17 cellular contexts compared by ENCODE assay signal in the genomic region with DNA sequence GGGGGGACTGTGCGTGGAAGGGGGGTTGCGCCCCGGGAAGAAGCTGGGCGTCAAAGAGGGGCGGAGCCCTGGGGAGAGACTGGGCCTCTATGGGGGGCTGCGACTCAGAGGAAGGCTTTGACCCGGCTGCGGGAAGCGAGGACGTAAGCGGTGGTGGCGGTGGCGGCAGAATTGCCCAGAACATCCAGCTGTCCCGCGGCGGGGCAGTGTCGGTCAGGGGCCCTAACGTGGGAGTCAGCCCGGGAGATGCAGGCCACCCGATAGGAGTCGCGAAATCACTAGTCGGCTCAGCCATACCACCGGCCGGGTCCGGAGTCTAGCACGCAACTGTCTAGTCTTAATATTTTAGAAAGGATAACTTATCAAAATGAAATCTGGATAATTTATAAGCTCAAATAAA.
DNase-seq lines count a peak whose midpoint lies in the region; ATAC-seq and TF ChIP-seq lines count a peak whose summit lies in the region.
"Had no signal": no experiment of that assay in that cellular context is flagged by ENCODE, and none has a peak within 500 bp of the region (broad histone marks: within the 10 kb centered on the region; RNA-seq: fewer than 3 reads in every experiment).

No MANE protein-coding gene starts in this region.

- ATAC-seq in right cardiac atrium (no peak), Right ventricle myocardium inferior (no peak), upper lobe of right lung (no peak)
- ATAC-seq: CD8-positive, alpha-beta T cell had no signal

- DNase-seq in activated gamma-delta T cell (lab: John Stamatoyannopoulos, UW) (peak; percentile 4), activated gamma-delta T cell treated with Interleukin-2 at 50 U/mL for 16 hours (no peak), right cardiac atrium (peak in 2 of 3 donors; percentile 19 to 49), Right ventricle myocardium inferior (ENCODE audit: missing footprints) (no peak), upper lobe of right lung (peak; percentile 63), ovary (no peak)
- DNase-seq: Caco-2; CD4-positive, CD25-positive, alpha-beta regulatory T cell; CD8-positive, alpha-beta T cell; DMS153; DND-41; GOT3; HFFc6 had no signal

- H3K9me3 ChIP-seq in right cardiac atrium (ENCODE audit: control insufficient read depth, low read length), result no peaks in the 10 kb centered on the region
- no peaks in the 10 kb centered on the region for H3K9me3 ChIP-seq in upper lobe of right lung
- H3K9me3 ChIP-seq in ovary, result no peaks in the 10 kb centered on the region
- H3K9me3 ChIP-seq: Caco-2, HAP-1 had no signal

- WGBS in right cardiac atrium, result 97% methylated on average over 27 of the region's 27 CpGs
- WGBS in ovary, 3 donors, result 94 to 96% (median 96%) methylated on average over 27 of the region's 27 CpGs

- no peak for TF ChIP-seq EP300 in ovary (IDR thresholded peaks at IDR 0.05)

- intact Hi-C loops in right cardiac atrium (cut with DNase I) (no loop called here), Right ventricle myocardium inferior (cut with DNase I) (no loop called here), upper lobe of right lung (cut with DNase I) (no loop called here), ovary (cut with DNase I) (no loop called here)

- H3K4me3 ChIP-seq in right cardiac atrium (ENCODE audit: low read length) (no peak overlapping the region), upper lobe of right lung (no peak overlapping the region), ovary (no peak overlapping the region)
- H3K4me3 ChIP-seq: BLaER1, HAP-1 had no signal

- no peak for TF ChIP-seq POLR2A in ovary (IDR thresholded peaks at IDR 0.05)

- no peak for TF ChIP-seq CTCF in upper lobe of right lung (IDR thresholded peaks at IDR 0.05)
- TF ChIP-seq CTCF in ovary (IDR thresholded peaks at IDR 0.05), result no peak

- H3K36me3 ChIP-seq in upper lobe of right lung, result no peaks in the 10 kb centered on the region
- no peaks in the 10 kb centered on the region for H3K36me3 ChIP-seq in ovary
- H3K36me3 ChIP-seq: BLaER1, HAP-1 had no signal

- H3K27ac ChIP-seq in right cardiac atrium (ENCODE audit: low read length) (no peak overlapping the region), upper lobe of right lung (no peak overlapping the region), ovary (no peak overlapping the region)
- H3K27ac ChIP-seq: 22Rv1, BLaER1, C4-2B had no signal

- H3K27me3 ChIP-seq in right cardiac atrium (ENCODE audit: control insufficient read depth, insufficient read depth), result no peaks in the 10 kb centered on the region
- H3K27me3 ChIP-seq in upper lobe of right lung, result no peaks in the 10 kb centered on the region
- no peaks in the 10 kb centered on the region for H3K27me3 ChIP-seq in ovary
- H3K27me3 ChIP-seq: BLaER1 had no signal

- H3K4me1 ChIP-seq in right cardiac atrium (ENCODE audit: control insufficient read depth, insufficient read depth, low read length), result no peaks in the 10 kb centered on the region
- no peaks in the 10 kb centered on the region for H3K4me1 ChIP-seq in upper lobe of right lung
- no peaks in the 10 kb centered on the region for H3K4me1 ChIP-seq in ovary (ENCODE audit: insufficient read depth)
- H3K4me1 ChIP-seq: BLaER1, Caco-2, HAP-1 had no signal

Comparison
In these comparisons a context has a peak if more than half of its experiments do, and no peak if none do; other contexts are left out.
1. DNase-seq: peak in activated gamma-delta T cell (single experiment), right cardiac atrium (2 of 3) and upper lobe of right lung (single experiment); none in activated gamma-delta T cell treated with Interleukin-2 at 50 U/mL for 16 hours (single experiment), Right ventricle myocardium inferior (single experiment) and ovary (0 of 5).